ENCODE assay signal across 1 cellular context in the genomic region with DNA sequence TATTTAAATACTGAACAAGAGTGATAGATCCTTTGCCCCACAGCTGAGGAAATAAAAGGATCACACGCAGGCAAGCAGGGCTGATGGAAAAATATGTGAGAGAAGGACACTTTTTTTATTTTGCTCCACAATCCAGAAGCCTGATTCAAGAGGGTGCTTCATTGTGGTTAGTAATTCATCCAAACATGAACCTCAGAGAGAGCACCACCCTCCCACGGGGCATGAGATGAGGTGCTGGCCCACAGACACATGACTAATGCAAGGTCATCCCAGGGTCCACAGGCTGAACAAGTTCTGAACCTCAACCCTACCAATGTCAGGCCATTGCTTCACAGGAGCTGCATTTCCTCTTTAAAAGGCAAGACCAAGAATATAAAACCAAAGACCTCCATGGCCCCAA.
TF ChIP-seq lines count a peak whose summit lies in the region.

No MANE protein-coding gene starts in this region.

TF ChIP-seq in HepG2, 621 proteins besides CTCF, POLR2A, EP300 and RAD21 (continued from another document):
- TF ChIP-seq ZHX2 (IDR thresholded peaks at IDR 0.05; ENCODE audit: low read depth) = no peak
- TF ChIP-seq ZHX2 (CRISPR knock-in tag; IDR thresholded peaks at IDR 0.05; ENCODE audit: borderline replicate concordance) = no peak
- no peak for TF ChIP-seq IRF2 (CRISPR knock-in tag; IDR thresholded peaks at IDR 0.05)
- TF ChIP-seq ZMYM4 (CRISPR knock-in tag; IDR thresholded peaks at IDR 0.05) = peak; percentile 55
